In the genomic region with DNA sequence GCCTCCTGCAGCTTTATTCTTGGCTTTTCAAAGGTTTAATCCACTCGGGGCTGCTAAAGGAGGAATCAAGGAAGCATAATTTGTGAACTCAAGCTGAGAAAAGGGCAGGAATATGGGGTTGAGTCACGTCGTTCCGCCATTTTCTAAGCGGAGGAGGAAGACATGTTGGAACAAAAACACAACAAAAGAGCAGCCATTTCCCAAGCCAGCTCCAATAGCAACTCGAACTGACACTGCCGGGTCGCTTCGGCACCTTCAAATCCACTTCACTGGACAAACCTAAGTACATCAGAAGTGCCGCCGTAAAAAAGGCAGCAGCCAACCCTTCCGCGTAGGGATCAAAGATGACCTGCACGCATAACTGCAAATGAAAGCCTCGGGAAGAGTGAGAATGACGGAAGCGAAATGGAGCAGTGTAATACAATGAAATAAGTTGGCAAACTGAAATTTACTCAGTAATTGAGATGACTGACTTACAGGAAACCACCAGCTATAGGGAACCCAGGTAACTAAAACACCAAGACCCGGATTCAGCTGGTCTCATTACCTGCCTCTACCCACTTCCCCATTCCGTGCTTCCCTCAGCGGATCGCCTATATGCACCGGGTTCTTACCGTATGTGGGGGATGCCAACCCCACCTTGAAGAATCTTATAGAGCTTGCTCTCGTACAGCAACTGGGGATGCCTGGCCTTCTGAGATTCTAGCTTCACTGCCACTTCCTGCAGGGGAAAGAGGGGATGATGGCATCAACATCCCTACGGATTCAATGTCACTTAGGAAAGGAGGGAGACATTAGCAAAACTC, we compare ENCODE assay signal across 7 cellular contexts. TPM values are rescaled to one million over a fixed set of nuclear protein-coding genes. Genes with fewer than 3 reads are reported as not detected.
DNase-seq lines count a peak whose midpoint lies in the region; ATAC-seq, FAIRE-seq and TF ChIP-seq lines count a peak whose summit lies in the region.

No MANE protein-coding gene starts in this region.

- TF ChIP-seq POLR2A in HCT116 (IDR thresholded peaks at IDR 0.05; ENCODE audit: borderline replicate concordance, extremely low read depth, insufficient read depth, insufficient read length) (no peak), H1 (IDR thresholded peaks at IDR 0.05; ENCODE audit: control extremely low read depth in 1 of 2, low read depth in 2 of 2, low read length in 2 of 2) (peak in 1 of 2 experiments; percentile 58; a peak in 2 of 3 replicates), transverse colon (IDR thresholded peaks at IDR 0.05) (peak; percentile 31)

- H2BK20ac ChIP-seq in H1 (ENCODE audit: low read length), result no peak overlapping the region

- H4K20me1 ChIP-seq in HCT116 (ENCODE audit: insufficient read depth), result peaks cover 6% of the 10 kb centered on the region; the same call in 1 of the 2 replicates
- H4K20me1 ChIP-seq in H1 (replicated peaks in 1 of 2; ENCODE audit: control insufficient read depth in 1 of 2, insufficient read depth in 2 of 2, low read length in 2 of 2), result peaks cover 6% of the 10 kb centered on the region in 2 experiments

- ATAC-seq in HCT116 (0 out of 2 replicates have a peak, but pooled peaks have one; percentile 3), activated B cell treated with CpG ODN at 0.5 μM for 24 hours (ENCODE audit: low read depth) (peak; percentile 19)

- intact Hi-C loops in HCT116 (cut with micrococcal nuclease), result no loop called here
- intact Hi-C loops in activated B cell treated with CpG ODN at 0.5 μM for 24 hours (cut with micrococcal nuclease), result loop anchor here (5.0 to 10.0 kb wide), 2 partner anchors 55 to 1742 kb away; no protein-coding TSS in a partner anchor
- intact Hi-C loops in transverse colon (cut with DNase I; ENCODE audit: low total_unique reads), result no loop called here

- H3K4me2 ChIP-seq in HCT116 (ENCODE audit: low read length) (peak overlapping the region; percentile 84), H1 (ENCODE audit: insufficient read depth in 1 of 2, low read depth in 2 of 2, low read length in 2 of 2) (peak overlapping the region; percentile 80 to 96)

- peak; percentile 65 for DNase-seq in GM12864 (ENCODE audit: low read depth)
- DNase-seq in HCT116 (ENCODE audit: low read depth, low spot score), result peak; percentile 64
- DNase-seq in NCI-H1694 (lab: John Stamatoyannopoulos, UW), result peak; percentile 20
- peak; percentile 34 for DNase-seq in activated B cell treated with CpG ODN at 0.5 μM for 24 hours
- DNase-seq in H1 (ENCODE audit: low read depth in 1 of 2, low spot score in 2 of 2), result no peak
- DNase-seq in transverse colon, result peak; percentile 58

- H3K27ac ChIP-seq in HCT116 (ENCODE audit: low read depth, low read length) (peak overlapping the region; percentile 93), H1 (ENCODE audit: low read depth, low read length) (peak overlapping the region; percentile 93), transverse colon (peak overlapping the region; percentile 98 to 99 (median 98))

- H2AK5ac ChIP-seq in H1 (ENCODE audit: low read depth, low read length), result peak overlapping the region; percentile 19

- H3K79me2 ChIP-seq in HCT116 (ENCODE audit: insufficient read depth, low read length) (peaks cover 71% of the 10 kb centered on the region), H1 (ENCODE audit: control insufficient read depth in 1 of 2, insufficient read depth in 2 of 2, low read length in 2 of 2) (peaks cover 56 to 65% of the 10 kb centered on the region in 2 experiments)

- no peaks in the 10 kb centered on the region for H3K79me1 ChIP-seq in H1 (ENCODE audit: low read depth, low read length)

- TF ChIP-seq CTCF in GM12864 (IDR thresholded peaks at IDR 0.05; ENCODE audit: low read depth, low read length, missing control alignments) (no peak), HCT116 (IDR thresholded peaks at IDR 0.05 in 2 of 3, conservative IDR thresholded peaks at IDR 0.05 in 1 of 3; ENCODE audit: borderline replicate concordance in 1 of 3, insufficient read depth in 1 of 3, low read depth in 2 of 3, low read length in 2 of 3) (no peak), activated B cell treated with CpG ODN at 0.5 μM for 24 hours (IDR thresholded peaks at IDR 0.05) (no peak), H1 (IDR thresholded peaks at IDR 0.05; ENCODE audit: control extremely low read depth in 1 of 3, insufficient read depth in 1 of 3, low read depth in 1 of 3, low read length in 3 of 3) (no peak), transverse colon (IDR thresholded peaks at IDR 0.05) (no peak)

- H3K36me3 ChIP-seq in HCT116 (ENCODE audit: control insufficient read depth in 1 of 2, insufficient read depth in 2 of 2, low read length in 2 of 2) (peaks cover 12 to 39% of the 10 kb centered on the region in 2 experiments), H1 (ENCODE audit: control insufficient read depth in 2 of 4, insufficient read depth in 4 of 4, low read length in 3 of 4) (peaks cover 3 to 53% (median 13%) of the 10 kb centered on the region in 4 experiments; a peak in 7 of 8 replicates), mucosa of stomach (ENCODE audit: control insufficient read depth, insufficient read depth, low read length) (peaks cover 12% of the 10 kb centered on the region), transverse colon (peaks cover 0 to 20% (median 9%) of the 10 kb centered on the region in 4 donors)

- H2BK15ac ChIP-seq in H1 (ENCODE audit: low read length), result peak overlapping the region; percentile 98; the same call in 1 of the 2 replicates

- POLR2A ChIA-PET in HCT116 (lab: Charles Lee) (interaction anchor here (1.6 to 4.5 kb wide), 3 partner anchors 12 to 104 kb away, joined by 4 to 56 read pairs (median 10); no protein-coding TSS in a partner anchor), activated B cell treated with CpG ODN at 0.5 μM for 24 hours (lab: Charles Lee) (interaction anchor here (0.6 to 3.5 kb wide), 9 partner anchors 9 to 451 kb away, joined by 3 to 29 read pairs (median 4); a partner anchor contains a TSS), H1 (lab: Charles Lee; ENCODE audit: partially characterized antibody) (interaction anchor here (1.0 to 11.0 kb wide), 15 partner anchors 8 to 104 kb away, joined by 3 to 65 read pairs (median 6); no protein-coding TSS in a partner anchor)

- H3K9me2 ChIP-seq in HCT116 (ENCODE audit: insufficient read depth), result no peaks in the 10 kb centered on the region

- peaks cover 11% of the 10 kb centered on the region; the same call in 1 of the 2 replicates for H3K23me2 ChIP-seq in H1 (ENCODE audit: low read depth, low read length)

- H3K4me3 ChIP-seq in GM12864 (ENCODE audit: low read depth, low read length), result peak overlapping the region; percentile 82
- peak overlapping the region; percentile 85 to 99 for H3K4me3 ChIP-seq in HCT116 (replicated peaks in 1 of 2; ENCODE audit: low read depth in 1 of 2, low read length in 2 of 2)
- peak overlapping the region; percentile 97 to 100 (median 99) for H3K4me3 ChIP-seq in H1 (ENCODE audit: extremely low read depth in 1 of 4, insufficient read depth in 2 of 4, low read depth in 3 of 4, low read length in 4 of 4)
- H3K4me3 ChIP-seq in mucosa of stomach (ENCODE audit: low read length), result peak overlapping the region; percentile 75
- H3K4me3 ChIP-seq in transverse colon, result peak overlapping the region; percentile 75 to 84 (median 80)

- in situ Hi-C loops in transverse colon (cut with MboI; ENCODE audit: low pct_ligation_motif_present in 1 of 4, low pct_unique_long_range_greater_than_20kb in 1 of 4, low sequenced_read_pairs in 3 of 4), result loop anchor here in 3 of 4 donors (5.0 to 25.0 kb wide), 3 partner anchors 112 to 212 kb away; a partner anchor contains a TSS

- H3K9me3 Mint-ChIP-seq in activated B cell treated with CpG ODN at 0.5 μM for 24 hours, result no peaks in the 10 kb centered on the region

- no peak for FAIRE-seq in H1 (lab: Jason Lieb, UNC)

- no peak overlapping the region for H3K23ac ChIP-seq in H1 (ENCODE audit: insufficient read length)

- peak overlapping the region; percentile 0 for H2BK12ac ChIP-seq in H1 (ENCODE audit: low read depth, low read length)

- peak overlapping the region; percentile 92 for H2BK5ac ChIP-seq in H1 (ENCODE audit: low read depth, low read length)

- H3K56ac ChIP-seq in H1 (replicated peaks; ENCODE audit: insufficient read length, low read depth, low read length), result peak overlapping the region; percentile 65

- TF ChIP-seq RAD21 in HCT116 (IDR thresholded peaks at IDR 0.05; ENCODE audit: low read depth) (no peak), H1 (IDR thresholded peaks at IDR 0.05 in 1 of 2, conservative IDR thresholded peaks at IDR 0.05 in 1 of 2; ENCODE audit: low read depth in 2 of 2, low read length in 2 of 2) (no peak)

- no peaks in the 10 kb centered on the region for H3K27me3 Mint-ChIP-seq in activated B cell treated with CpG ODN at 0.5 μM for 24 hours

- H3K4ac ChIP-seq in H1 (replicated peaks; ENCODE audit: insufficient read length, low read depth, low read length), result peak overlapping the region; percentile 29

- H3K36me3 Mint-ChIP-seq in activated B cell treated with CpG ODN at 0.5 μM for 24 hours (ENCODE audit: low read depth), result peaks cover 64% of the 10 kb centered on the region

- peak overlapping the region; percentile 12 for H2BK120ac ChIP-seq in H1 (replicated peaks; ENCODE audit: low read depth, low read length)

- TF ChIP-seq EP300 in H1 (IDR thresholded peaks at IDR 0.05; ENCODE audit: borderline replicate concordance in 1 of 2, low read depth in 2 of 2, low read length in 2 of 2) (no peak), transverse colon (IDR thresholded peaks at IDR 0.05; ENCODE audit: low read depth) (no peak)

- 8% methylated on average over 25 of the region's 25 CpGs; no CpG with 5 or more reads in 1 of the 2 experiments for WGBS in H1 (ENCODE audit: extremely low coverage in 1 of 2, insufficient coverage in 1 of 2, insufficient read length in 1 of 2, insufficient replicate concordance in 2 of 2, low coverage in 1 of 2, low lambda C conversion rate in 2 of 2, missing lambda C conversion rate in 1 of 2), 2 experiments
- 0% methylated on average over 8 to 25 of the region's 25 CpGs for WGBS in transverse colon (ENCODE audit: low coverage in 1 of 2), 2 donors

- no peaks in the 10 kb centered on the region for H3K27me3 ChIP-seq in HCT116 (ENCODE audit: insufficient read depth, low read length)
- H3K27me3 ChIP-seq in H1 (replicated peaks in 1 of 4; ENCODE audit: control insufficient read depth in 3 of 4, extremely low read depth in 1 of 4, insufficient read depth in 3 of 4, low read length in 3 of 4), result no peaks in the 10 kb centered on the region
- H3K27me3 ChIP-seq in mucosa of stomach (ENCODE audit: control insufficient read depth, insufficient read depth, low read length), result no peaks in the 10 kb centered on the region
- H3K27me3 ChIP-seq in transverse colon, result no peaks in the 10 kb centered on the region

- no peak overlapping the region for H4K8ac ChIP-seq in H1 (ENCODE audit: extremely low read depth, insufficient read depth, low read length)

- peak overlapping the region; percentile 81 for H4K91ac ChIP-seq in H1 (replicated peaks; ENCODE audit: insufficient read length, low read length)

- peak overlapping the region; percentile 99 for H3K9ac ChIP-seq in HCT116 (ENCODE audit: low read length)
- peak overlapping the region; percentile 81 to 94 (median 93) for H3K9ac ChIP-seq in H1 (replicated peaks in 1 of 4; ENCODE audit: extremely low read depth in 1 of 4, low read depth in 3 of 4, low read length in 3 of 4)
- H3K9ac ChIP-seq in mucosa of stomach (ENCODE audit: low read length), result peak overlapping the region; percentile 100

- no TSS peak for BruUV-seq in HCT116 (replicated peaks; lab: Mats Ljungman, UMichigan)

- H2AFZ ChIP-seq in HCT116 (ENCODE audit: low read depth, low read length, poor library complexity, severe bottlenecking) (no peak overlapping the region), H1 (ENCODE audit: low read length) (no peak overlapping the region)

- H3K18ac ChIP-seq in H1 (ENCODE audit: extremely low read depth, low read length), result peak overlapping the region; percentile 72

- H3K9me3 ChIP-seq in HCT116 (ENCODE audit: control insufficient read depth in 1 of 2, insufficient read depth in 1 of 2, low read depth in 1 of 2, low read length in 2 of 2), result no peaks in the 10 kb centered on the region
- H3K9me3 ChIP-seq in H1 (ENCODE audit: insufficient read depth in 2 of 2, low read depth in 1 of 2, low read length in 1 of 2), result no peaks in the 10 kb centered on the region
- no peaks in the 10 kb centered on the region for H3K9me3 ChIP-seq in mucosa of stomach (ENCODE audit: control insufficient read depth, low read length)
- no peaks in the 10 kb centered on the region for H3K9me3 ChIP-seq in transverse colon

- H3K4me1 ChIP-seq in HCT116 (ENCODE audit: control insufficient read depth in 1 of 2, insufficient read depth in 2 of 2, low read length in 2 of 2) (peaks cover 11 to 58% of the 10 kb centered on the region in 2 experiments; a peak in 3 of 4 replicates), H1 (replicated peaks in 1 of 4; ENCODE audit: control insufficient read depth in 3 of 4, insufficient read depth in 4 of 4, low read length in 3 of 4) (peaks cover 0 to 10% (median 3%) of the 10 kb centered on the region in 4 experiments; a peak in 4 of 7 replicates), mucosa of stomach (ENCODE audit: control insufficient read depth, insufficient read depth, low read length) (peaks cover 27% of the 10 kb centered on the region), transverse colon (peaks cover 37 to 57% (median 44%) of the 10 kb centered on the region in 4 donors)

- no peak overlapping the region for H3K14ac ChIP-seq in H1 (ENCODE audit: insufficient read length)

- CTCF ChIA-PET in HCT116 (lab: Charles Lee), result interaction anchor here (0.8 to 1.9 kb wide), 2 partner anchors 13 to 101 kb away, joined by 3 to 7 read pairs; no protein-coding TSS in a partner anchor
- CTCF ChIA-PET in activated B cell treated with CpG ODN at 0.5 μM for 24 hours (lab: Charles Lee), result interaction anchor here (1.1 kb wide), 1 partner anchor 116 kb away, joined by 3 read pairs; no protein-coding TSS in a partner anchor
- CTCF ChIA-PET in H1 (lab: Charles Lee; ENCODE audit: partially characterized antibody), result interaction anchor here (0.7 to 16.3 kb wide), 14 partner anchors 10 to 178 kb away, joined by 3 to 174 read pairs (median 5); no protein-coding TSS in a partner anchor

- peak overlapping the region; percentile 96 for H3K27ac Mint-ChIP-seq in activated B cell treated with CpG ODN at 0.5 μM for 24 hours

- H4K5ac ChIP-seq in H1 (ENCODE audit: insufficient read length, low read depth, low read length), result peak overlapping the region; percentile 82

- RAD21 ChIA-PET in HCT116 (lab: Charles Lee; ENCODE audit: low non-redundant PET in 1 of 2, low total read pairs in 2 of 2, uncharacterized antibody in 2 of 2, unreplicated experiment in 2 of 2), result no interaction called here

- peak overlapping the region; percentile 92 for H3K4me3 Mint-ChIP-seq in activated B cell treated with CpG ODN at 0.5 μM for 24 hours

- peaks cover 42% of the 10 kb centered on the region for H3K4me1 Mint-ChIP-seq in activated B cell treated with CpG ODN at 0.5 μM for 24 hours

RNA-seq across cellular contexts. Expression of a gene that starts 1.6 kb away (rescaled TPM):
- total RNA-seq in HCT116 (2021; ENCODE audit: unreplicated experiment), result 263 TPM
- polyA plus RNA-seq in HCT116 (2012), result 141 and 181 TPM in 2 replicates
- total RNA-seq in activated B cell treated with CpG ODN at 0.5 μM for 24 hours, result 120 and 133 TPM in 2 replicates
- total RNA-seq in H1 (2021; fragmentation: NEBNext Ultra II Directional; extraction: Animal tissue kit (Norgen Biotek cat#: 25700)), result 244 and 254 TPM in 2 replicates
- polyA plus RNA-seq in H1 (2011; rRNA removed), result 61.2 and 78.8 TPM in 2 replicates
- polyA plus RNA-seq in H1 (2011; cell fraction: cytosol; rRNA removed), result 94.1 TPM
- 112 TPM for polyA plus RNA-seq in H1 (2011; cell fraction: nucleus; rRNA removed)
- 136 to 163 TPM (median 150 TPM) in 4 replicates for polyA plus RNA-seq in H1 (2012, experiment 1 of 2)
- 20.7 TPM for polyA plus RNA-seq in H1 (2012, experiment 2 of 2)
- polyA plus RNA-seq in H1 (2013, experiment 1 of 2), result 149 TPM
- 140 TPM for polyA plus RNA-seq in H1 (2013, experiment 2 of 2)
- 189 and 216 TPM in 2 replicates for polyA minus RNA-seq in H1 (2011; rRNA and poly(A)+ RNA removed)
- 123 TPM for polyA minus RNA-seq in H1 (2011; cell fraction: cytosol; rRNA and poly(A)+ RNA removed)
- polyA minus RNA-seq in H1 (2011; cell fraction: nucleus; rRNA and poly(A)+ RNA removed), result 181 TPM
- 100 to 1,000 TPM; 159 to 260 (median 184) TPM for total RNA-seq in transverse colon

RNA-seq across cellular contexts. Expression of a gene that starts 31.6 kb away (rescaled TPM):
- total RNA-seq in HCT116 (2021; ENCODE audit: unreplicated experiment) (7.0 TPM), activated B cell treated with CpG ODN at 0.5 μM for 24 hours (0.88 and 1.1 TPM in 2 replicates), transverse colon (10 to 100 TPM; 14.2 to 27.5 (median 21.7) TPM)
- 3.1 and 3.8 TPM in 2 replicates for polyA plus RNA-seq in HCT116 (2012)
- total RNA-seq in H1 (2021; fragmentation: NEBNext Ultra II Directional; extraction: Animal tissue kit (Norgen Biotek cat#: 25700)), result 0.48 and 1.8 TPM in 2 replicates
- polyA plus RNA-seq in H1 (2011; rRNA removed), result 0.16 and 0.21 TPM in 2 replicates
- 0.27 TPM for polyA plus RNA-seq in H1 (2011; cell fraction: cytosol; rRNA removed)
- 0.43 TPM for polyA plus RNA-seq in H1 (2011; cell fraction: nucleus; rRNA removed)
- polyA plus RNA-seq in H1 (2012, experiment 1 of 2), result 0.17 to 0.35 TPM (median 0.32 TPM) in 4 replicates
- 0.13 TPM for polyA plus RNA-seq in H1 (2012, experiment 2 of 2)
- polyA plus RNA-seq in H1 (2013, experiment 1 of 2), result 0.20 TPM
- 0.15 TPM for polyA plus RNA-seq in H1 (2013, experiment 2 of 2)
- 0.35 and 2.3 TPM in 2 replicates for polyA minus RNA-seq in H1 (2011; rRNA and poly(A)+ RNA removed)
- polyA minus RNA-seq in H1 (2011; cell fraction: cytosol; rRNA and poly(A)+ RNA removed), result not detected
- polyA minus RNA-seq in H1 (2011; cell fraction: nucleus; rRNA and poly(A)+ RNA removed), result not detected

Comparison
In these comparisons a context has a peak if more than half of its experiments do, and no peak if none do; other contexts are left out.
1. DNase-seq: peak in GM12864 (single experiment), HCT116 (single experiment), NCI-H1694 (single experiment), activated B cell treated with CpG ODN at 0.5 μM for 24 hours (single experiment) and transverse colon (single experiment); none in H1 (0 of 2).
2. Peak in every context shown above with its lines, with median percentiles within 50 percentile points of each other: H3K4me3 ChIP-seq, H3K27ac ChIP-seq and H3K9ac ChIP-seq.